ENCODE assay signal across 8 cellular contexts in the genomic region with DNA sequence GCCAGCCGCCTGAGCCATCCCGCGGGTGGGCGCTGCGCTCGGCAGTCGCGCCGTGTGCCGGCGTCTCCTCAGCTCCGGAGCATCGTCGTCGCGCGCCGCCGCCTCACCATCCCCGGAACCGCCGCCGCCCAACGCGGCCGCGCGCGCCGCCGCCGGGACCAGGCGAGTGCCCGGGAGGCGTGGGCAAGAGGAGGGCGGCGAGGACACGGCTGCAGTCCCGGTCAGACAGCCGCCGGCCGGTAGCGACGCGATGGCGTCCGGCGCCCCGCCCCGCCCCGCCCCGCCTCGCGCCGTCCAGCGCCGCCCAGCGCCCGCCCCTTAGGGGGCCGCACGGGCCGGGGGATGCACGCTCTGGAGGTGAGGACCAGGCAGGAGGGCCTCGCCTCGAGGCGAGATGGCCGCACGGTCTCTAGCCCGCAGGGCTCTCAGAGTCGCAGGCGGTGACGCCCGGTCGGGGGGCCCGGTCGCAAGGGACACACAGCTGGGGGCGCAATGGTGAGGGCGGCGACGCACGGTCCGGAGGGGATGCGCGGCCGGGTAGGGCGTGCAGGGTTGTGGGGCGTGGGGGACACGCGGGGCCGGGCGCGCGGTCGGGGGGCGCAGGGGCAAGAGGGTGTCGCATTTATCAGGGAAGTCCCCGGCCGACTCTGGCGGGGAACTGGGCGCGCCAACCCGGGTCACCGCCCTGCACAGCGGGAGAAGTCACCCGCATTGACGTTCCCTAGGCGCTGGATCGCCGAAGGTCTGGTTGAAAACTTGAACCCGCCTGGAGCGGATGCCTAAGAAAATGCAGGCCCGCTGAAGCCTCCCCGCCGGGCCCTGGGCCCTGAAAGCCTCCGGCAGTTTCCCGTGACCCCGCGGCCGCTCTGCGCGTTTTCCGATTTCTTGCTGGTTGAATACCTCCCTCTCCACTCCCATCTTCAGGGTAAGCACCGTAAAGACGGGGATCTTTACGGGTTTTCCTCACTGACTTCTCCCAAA. TPM values are rescaled to one million over a fixed set of nuclear protein-coding genes. Genes with fewer than 3 reads are reported as not detected.
A peak's percentile ranks its signal among the peaks of the same experiment; 100 is the strongest.
DNase-seq lines count a peak whose midpoint lies in the region; ATAC-seq and TF ChIP-seq lines count a peak whose summit lies in the region.

A gene (minus strand): TSS at position 259 of the 981 bp plus-strand sequence. CDS start 241 bp downstream, at position 18.

- H3K4me3 ChIP-seq in AG10803 (ENCODE audit: low read length) (peak within 1 kb of the TSS; percentile 87), PC-3 (ENCODE audit: low read length) (peak within 1 kb of the TSS; percentile 78), gastroesophageal sphincter (peak within 1 kb of the TSS; percentile 83 to 84), neural cell (ENCODE audit: low read length) (peak within 1 kb of the TSS; percentile 93), transverse colon (peak within 1 kb of the TSS; percentile 62 to 72 (median 68))

- H3K27ac ChIP-seq in PC-3 (ENCODE audit: low read length) (peak within 1 kb of the TSS; percentile 27), gastroesophageal sphincter (peak within 1 kb of the TSS; percentile 95 to 98 (median 98)), neural cell (ENCODE audit: low read length) (peak within 1 kb of the TSS; percentile 68), transverse colon (peak within 1 kb of the TSS; percentile 88 to 94 (median 93))

- H3K9me2 ChIP-seq in PC-3 (replicated peaks; ENCODE audit: low read length), result no peaks in the 10 kb centered on the region
- no peaks in the 10 kb centered on the region for H3K9me2 ChIP-seq in neural cell (ENCODE audit: insufficient read depth, low read length)

- 14 to 46% methylated on average over 12 to 15 of the region's 125 CpGs for WGBS in gastroesophageal sphincter (ENCODE audit: low coverage in 1 of 2), 2 donors
- WGBS in transverse colon (ENCODE audit: low coverage in 1 of 2), 2 donors, result 14 to 17% methylated on average over 11 to 33 of the region's 125 CpGs

- H3K4me2 ChIP-seq in PC-3 (ENCODE audit: low read length) (peak within 1 kb of the TSS; percentile 82), neural cell (ENCODE audit: low read length) (peak within 1 kb of the TSS; percentile 57)

- H3K27me3 ChIP-seq in PC-3 (ENCODE audit: low read length), result no peaks in the 10 kb centered on the region
- no peaks in the 10 kb centered on the region for H3K27me3 ChIP-seq in gastroesophageal sphincter
- no peaks in the 10 kb centered on the region for H3K27me3 ChIP-seq in neural cell (ENCODE audit: insufficient read depth, low read depth, low read length)
- H3K27me3 ChIP-seq in transverse colon, result peaks cover 15% of the 10 kb centered on the region

- DNase-seq in AG10803 (ENCODE audit: low read depth) (peak; percentile 75), PC-3 (peak; percentile 74), transverse colon (peak; percentile 70)
- DNase-seq in activated naive CD4-positive, alpha-beta T cell treated with Interleukin-2 at 50 U/mL for 16 hours, result peak; percentile 33

- TF ChIP-seq CTCF in AG10803 (conservative IDR thresholded peaks at IDR 0.05; ENCODE audit: low read length), result no peak; the same call in 1 of the 2 replicates
- 0 out of 2 replicates have a peak, but pooled peaks have one; percentile 17 for TF ChIP-seq CTCF in PC-3 (conservative IDR thresholded peaks at IDR 0.05; ENCODE audit: low read depth, low read length)
- TF ChIP-seq CTCF in gastroesophageal sphincter (IDR thresholded peaks at IDR 0.05), result peak in 1 of 4 experiments; percentile 43
- TF ChIP-seq CTCF in neural cell (IDR thresholded peaks at IDR 0.05; ENCODE audit: poor library complexity, severe bottlenecking), result no peak
- no peak for TF ChIP-seq CTCF in transverse colon (IDR thresholded peaks at IDR 0.05)

- CTCF ChIA-PET in PC-3 (lab: Charles Lee), result interaction anchor here (0.6 to 0.7 kb wide), 3 partner anchors 17 to 118 kb away, joined by 3 read pairs; no protein-coding TSS in a partner anchor

- in situ Hi-C loops in GM18951 (cut with MboI; ENCODE audit: low sequenced_read_pairs, unreplicated experiment), result no loop called here
- in situ Hi-C loops in transverse colon (cut with MboI; ENCODE audit: low pct_ligation_motif_present in 1 of 4, low pct_unique_long_range_greater_than_20kb in 1 of 4, low sequenced_read_pairs in 3 of 4), result loop anchor here in 1 of 4 donors (10.0 kb wide), 1 partner anchor 263 kb away; no protein-coding TSS in a partner anchor

- ATAC-seq in HG03159 (IDR thresholded peaks at IDR 0.05; ENCODE audit: unreplicated experiment) (peak; percentile 44), PC-3 (peak; percentile 77), gastroesophageal sphincter (peak; percentile 90)

- no peak for TF ChIP-seq EP300 in gastroesophageal sphincter (IDR thresholded peaks at IDR 0.05)
- no peak for TF ChIP-seq EP300 in neural cell (conservative IDR thresholded peaks at IDR 0.05; ENCODE audit: poor library complexity, severe bottlenecking)
- no peak for TF ChIP-seq EP300 in transverse colon (IDR thresholded peaks at IDR 0.05; ENCODE audit: low read depth)

- POLR2A ChIA-PET in PC-3 (lab: Charles Lee; ENCODE audit: unreplicated experiment), result interaction anchor here (0.6 kb wide), 1 partner anchor 51 kb away, joined by 4 read pairs; no protein-coding TSS in a partner anchor

- intact Hi-C loops in PC-3 (cut with micrococcal nuclease), result loop anchor here (1.0 to 5.0 kb wide), 6 partner anchors 15 to 329 kb away; no protein-coding TSS in a partner anchor
- intact Hi-C loops in transverse colon (cut with DNase I; ENCODE audit: low total_unique reads), result loop anchor here (2.0 kb wide), 1 partner anchor 267 kb away; no protein-coding TSS in a partner anchor

- peak within 1 kb of the TSS; percentile 95 for H2AFZ ChIP-seq in PC-3 (ENCODE audit: low read length)
- peak within 1 kb of the TSS; percentile 76 for H2AFZ ChIP-seq in neural cell (ENCODE audit: low read depth, low read length)

- TF ChIP-seq RAD21 in neural cell (conservative IDR thresholded peaks at IDR 0.05), result no peak

- no peaks in the 10 kb centered on the region for H3F3A ChIP-seq in PC-3 (ENCODE audit: low read length, unreplicated experiment)
- no peaks in the 10 kb centered on the region for H3F3A ChIP-seq in neural cell (ENCODE audit: insufficient read depth, low read length, poor library complexity, severe bottlenecking)

- peaks cover 18% of the 10 kb centered on the region for H4K20me1 ChIP-seq in PC-3 (ENCODE audit: low read length)
- no peaks in the 10 kb centered on the region for H4K20me1 ChIP-seq in neural cell (ENCODE audit: insufficient read depth)

- H3K9ac ChIP-seq in PC-3 (ENCODE audit: low read length) (peak within 1 kb of the TSS; percentile 81), neural cell (ENCODE audit: low read length) (peak within 1 kb of the TSS; percentile 85)

- TF ChIP-seq POLR2A in GM18951 (IDR thresholded peaks at IDR 0.05; ENCODE audit: extremely low read depth, insufficient read depth, insufficient read length) (peak; percentile 37), gastroesophageal sphincter (IDR thresholded peaks at IDR 0.05) (peak; percentile 70 to 83), transverse colon (IDR thresholded peaks at IDR 0.05) (peak; percentile 25)

- no peaks in the 10 kb centered on the region for H3K36me3 ChIP-seq in PC-3 (ENCODE audit: low read depth, low read length)
- H3K36me3 ChIP-seq in gastroesophageal sphincter, result peaks cover 0 to 6% of the 10 kb centered on the region in 2 donors
- H3K36me3 ChIP-seq in neural cell (ENCODE audit: insufficient read depth, low read length), result no peaks in the 10 kb centered on the region
- no peaks in the 10 kb centered on the region for H3K36me3 ChIP-seq in transverse colon

- no peaks in the 10 kb centered on the region for H3K9me3 ChIP-seq in PC-3 (ENCODE audit: low read length)
- no peaks in the 10 kb centered on the region for H3K9me3 ChIP-seq in gastroesophageal sphincter
- H3K9me3 ChIP-seq in neural cell (ENCODE audit: low read length), result no peaks in the 10 kb centered on the region
- no peaks in the 10 kb centered on the region for H3K9me3 ChIP-seq in transverse colon

- H3K4me1 ChIP-seq in PC-3 (ENCODE audit: insufficient read depth, low read length) (peaks cover 38% of the 10 kb centered on the region), gastroesophageal sphincter (peaks cover 0 to 45% (median under 1%) of the 10 kb centered on the region in 3 donors), transverse colon (peaks cover 0 to 22% (median 12%) of the 10 kb centered on the region in 4 donors)

- H3K79me2 ChIP-seq in PC-3 (ENCODE audit: low read length), result peaks cover 52% of the 10 kb centered on the region
- peaks cover 11% of the 10 kb centered on the region for H3K79me2 ChIP-seq in neural cell (replicated peaks; ENCODE audit: insufficient read depth, low read length)

- no TSS peak for BruUV-seq in PC-3 (replicated peaks; lab: Mats Ljungman, UMichigan)

TF ChIP-seq in neural cell, 6 proteins besides CTCF, POLR2A, EP300 and RAD21 (continues in another document):
- TF ChIP-seq SMC3 (conservative IDR thresholded peaks at IDR 0.05; ENCODE audit: poor library complexity) (no peak), TAF1 (IDR thresholded peaks at IDR 0.05; ENCODE audit: low read depth) (peak; percentile 0), POLR2AphosphoS5 (IDR thresholded peaks at IDR 0.05) (peak; percentile 2)
- TF ChIP-seq, protein P1, sequence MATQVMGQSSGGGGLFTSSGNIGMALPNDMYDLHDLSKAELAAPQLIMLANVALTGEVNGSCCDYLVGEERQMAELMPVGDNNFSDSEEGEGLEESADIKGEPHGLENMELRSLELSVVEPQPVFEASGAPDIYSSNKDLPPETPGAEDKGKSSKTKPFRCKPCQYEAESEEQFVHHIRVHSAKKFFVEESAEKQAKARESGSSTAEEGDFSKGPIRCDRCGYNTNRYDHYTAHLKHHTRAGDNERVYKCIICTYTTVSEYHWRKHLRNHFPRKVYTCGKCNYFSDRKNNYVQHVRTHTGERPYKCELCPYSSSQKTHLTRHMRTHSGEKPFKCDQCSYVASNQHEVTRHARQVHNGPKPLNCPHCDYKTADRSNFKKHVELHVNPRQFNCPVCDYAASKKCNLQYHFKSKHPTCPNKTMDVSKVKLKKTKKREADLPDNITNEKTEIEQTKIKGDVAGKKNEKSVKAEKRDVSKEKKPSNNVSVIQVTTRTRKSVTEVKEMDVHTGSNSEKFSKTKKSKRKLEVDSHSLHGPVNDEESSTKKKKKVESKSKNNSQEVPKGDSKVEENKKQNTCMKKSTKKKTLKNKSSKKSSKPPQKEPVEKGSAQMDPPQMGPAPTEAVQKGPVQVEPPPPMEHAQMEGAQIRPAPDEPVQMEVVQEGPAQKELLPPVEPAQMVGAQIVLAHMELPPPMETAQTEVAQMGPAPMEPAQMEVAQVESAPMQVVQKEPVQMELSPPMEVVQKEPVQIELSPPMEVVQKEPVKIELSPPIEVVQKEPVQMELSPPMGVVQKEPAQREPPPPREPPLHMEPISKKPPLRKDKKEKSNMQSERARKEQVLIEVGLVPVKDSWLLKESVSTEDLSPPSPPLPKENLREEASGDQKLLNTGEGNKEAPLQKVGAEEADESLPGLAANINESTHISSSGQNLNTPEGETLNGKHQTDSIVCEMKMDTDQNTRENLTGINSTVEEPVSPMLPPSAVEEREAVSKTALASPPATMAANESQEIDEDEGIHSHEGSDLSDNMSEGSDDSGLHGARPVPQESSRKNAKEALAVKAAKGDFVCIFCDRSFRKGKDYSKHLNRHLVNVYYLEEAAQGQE (IDR thresholded peaks at IDR 0.05; ENCODE audit: borderline replicate concordance), result peak; percentile 11

RNA-seq across cellular contexts. Expression of the gene that starts here (rescaled TPM):
- total RNA-seq in PC-3 (2014; rRNA removed), result 29.9 and 32.4 TPM in 2 replicates
- 10 to 100 TPM; 37.4 to 50.8 (median 43.0) TPM for total RNA-seq in gastroesophageal sphincter
- 22.2 and 23.7 TPM in 2 replicates for polyA plus RNA-seq in neural cell
- polyA minus RNA-seq in neural cell, result 44.8 and 55.0 TPM in 2 replicates
- 1 to 10 TPM; 6.0 to 7.8 (median 6.8) TPM for total RNA-seq in transverse colon

Comparison
In these comparisons a context has a peak if more than half of its experiments do, and no peak if none do; other contexts are left out.
1. Peak in every context shown above with its lines: DNase-seq, ATAC-seq, H3K4me3 ChIP-seq and H3K27ac ChIP-seq.
2. POLR2A ChIP-seq: peak in every context shown above with its lines; median percentile 76 in gastroesophageal sphincter; 37 in GM18951; 25 in transverse colon.
3. H3K27ac ChIP-seq: peak in every context shown above with its lines; median percentile 98 in gastroesophageal sphincter; 93 in transverse colon; 68 in neural cell; 27 in PC-3.